ENCODE assay signal across 13 cellular contexts in the genomic region with DNA sequence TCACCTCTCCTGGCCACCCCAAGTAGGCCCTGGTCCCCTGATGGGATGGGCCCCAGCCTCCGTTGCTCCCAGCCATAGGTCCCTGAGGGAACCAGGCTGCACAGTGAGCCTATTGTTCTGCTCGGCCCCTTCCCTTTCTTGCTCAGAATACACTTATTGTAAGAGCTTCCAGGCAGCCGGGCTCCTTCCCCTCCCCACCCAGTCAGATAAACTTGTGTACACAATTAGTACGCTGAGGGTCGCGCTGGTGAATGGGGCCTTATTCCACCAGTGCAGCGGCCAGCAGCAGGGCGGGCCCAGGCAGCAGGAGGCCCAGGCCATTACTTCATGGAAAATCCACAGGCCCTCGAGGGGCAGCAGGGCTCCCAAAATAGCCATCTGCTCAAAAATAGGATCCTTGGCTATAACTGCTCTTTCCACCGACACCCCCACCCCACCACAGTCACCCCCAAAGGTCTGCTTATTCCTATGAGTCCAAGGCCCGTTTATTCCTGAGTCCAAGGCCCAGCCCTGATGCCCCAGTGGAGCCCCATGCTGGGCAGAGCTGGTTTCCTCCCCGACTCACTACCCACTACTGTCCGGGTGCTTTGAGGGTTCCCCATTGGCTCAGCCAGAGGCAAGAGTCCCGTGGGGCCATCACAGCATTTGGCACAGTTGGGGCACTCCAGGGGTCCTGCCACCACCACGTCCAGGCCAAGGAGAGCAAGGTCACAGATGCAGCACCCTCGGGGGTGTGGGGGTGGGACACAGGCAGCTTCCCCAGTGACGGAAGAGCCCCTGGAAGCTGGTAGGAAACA. TPM values are rescaled to one million over a fixed set of nuclear protein-coding genes. Genes with fewer than 3 reads are reported as not detected.
DNase-seq lines count a peak whose midpoint lies in the region; ATAC-seq and TF ChIP-seq lines count a peak whose summit lies in the region.
"Had no signal": no experiment of that assay in that cellular context is flagged by ENCODE, and none has a peak within 500 bp of the region (broad histone marks: within the 10 kb centered on the region; RNA-seq: fewer than 3 reads in every experiment).

No MANE protein-coding gene starts in this region.

- TF ChIP-seq CTCF in GM23338 (conservative IDR thresholded peaks at IDR 0.05; ENCODE audit: low read depth in 2 of 2) (no peak), coronary artery (IDR thresholded peaks at IDR 0.05) (no peak), left lung (IDR thresholded peaks at IDR 0.05) (no peak), gastrocnemius medialis (IDR thresholded peaks at IDR 0.05 in 4 of 5, conservative IDR thresholded peaks at IDR 0.05 in 1 of 5) (no peak)

- H3F3A ChIP-seq in GM23338 (replicated peaks; ENCODE audit: low read depth): peaks cover 16% of the 10 kb centered on the region; the same call in 1 of the 2 replicates

- peaks cover 36% of the 10 kb centered on the region for H3K36me3 ChIP-seq in GM23338 (ENCODE audit: insufficient read depth)
- peaks cover 4 to 100% of the 10 kb centered on the region in 2 donors for H3K36me3 ChIP-seq in left lung
- peaks cover 8 to 79% of the 10 kb centered on the region in 2 donors for H3K36me3 ChIP-seq in gastrocnemius medialis

- no peaks in the 10 kb centered on the region for H3K9me2 ChIP-seq in GM23338 (ENCODE audit: insufficient read depth)

- peaks cover 19% of the 10 kb centered on the region for H3K27me3 Mint-ChIP-seq in GM23338 (ENCODE audit: insufficient read depth, low read depth, poor library complexity)
- H3K27me3 Mint-ChIP-seq in activated T-cell treated with anti-CD3 and anti-CD28 coated beads, Interleukin-2, amount 50 U/mL, for 72 hours (ENCODE audit: low read depth): no peaks in the 10 kb centered on the region

- no peaks in the 10 kb centered on the region for H3K9me3 ChIP-seq in left lung
- H3K9me3 ChIP-seq in gastrocnemius medialis: no peaks in the 10 kb centered on the region

- H3K4me3 ChIP-seq in GM23338 (no peak overlapping the region), coronary artery (no peak overlapping the region), left lung (no peak overlapping the region), gastrocnemius medialis (no peak overlapping the region)

- 0 out of 3 replicates have a peak, but pooled peaks cover 2% of the 10 kb centered on the region for H3K4me1 Mint-ChIP-seq in GM23338
- peaks cover 10% of the 10 kb centered on the region for H3K4me1 Mint-ChIP-seq in activated T-cell treated with anti-CD3 and anti-CD28 coated beads, Interleukin-2, amount 50 U/mL, for 72 hours (ENCODE audit: low read depth)

- no peaks in the 10 kb centered on the region for H3K27me3 ChIP-seq in GM23338 (ENCODE audit: insufficient read depth)
- no peaks in the 10 kb centered on the region for H3K27me3 ChIP-seq in left lung
- H3K27me3 ChIP-seq in gastrocnemius medialis: no peaks in the 10 kb centered on the region

- H3K4me1 ChIP-seq in GM23338 (ENCODE audit: insufficient read depth): no peaks in the 10 kb centered on the region
- H3K4me1 ChIP-seq in left lung: peaks cover 2 to 21% of the 10 kb centered on the region in 2 donors
- H3K4me1 ChIP-seq in gastrocnemius medialis: peaks cover 10 to 11% of the 10 kb centered on the region in 2 donors

- H3K36me3 Mint-ChIP-seq in GM23338 (ENCODE audit: low read depth): peaks cover 72% of the 10 kb centered on the region
- no peaks in the 10 kb centered on the region for H3K36me3 Mint-ChIP-seq in activated T-cell treated with anti-CD3 and anti-CD28 coated beads, Interleukin-2, amount 50 U/mL, for 72 hours (ENCODE audit: insufficient read depth in 2 of 2)

- ATAC-seq in GM23338 (no peak), left lung (no peak), gastrocnemius medialis (no peak), HG02759 (IDR thresholded peaks at IDR 0.05; ENCODE audit: unreplicated experiment) (no peak)
- no peak for ATAC-seq in activated T-cell treated with anti-CD3 and anti-CD28 coated beads, Interleukin-2, amount 50 U/mL, for 72 hours (replicated peaks in 1 of 2)

- intact Hi-C loops in left lung (cut with DNase I): loop anchor here (10.0 kb wide), 2 partner anchors 67 to 87 kb away; no protein-coding TSS in a partner anchor
- intact Hi-C loops in gastrocnemius medialis (cut with DNase I; ENCODE audit: low total_unique reads): no loop called here

- H2AFZ ChIP-seq in GM23338: no peak overlapping the region

- in situ Hi-C loops in gastrocnemius medialis (cut with MboI; ENCODE audit: low sequenced_read_pairs in 4 of 4): no loop called here

- H3K4me2 ChIP-seq in GM23338: no peak overlapping the region

- H3K27ac Mint-ChIP-seq in GM23338: no peak overlapping the region
- H3K27ac Mint-ChIP-seq in activated T-cell treated with anti-CD3 and anti-CD28 coated beads, Interleukin-2, amount 50 U/mL, for 72 hours: no peak overlapping the region
- H3K27ac Mint-ChIP-seq: activated T-helper 1 cell treated with anti-CD3 and anti-CD28 coated beads, Interleukin-12 subunit alpha, Interleukin-12 subunit beta, Interleukin-2, Interleukin-4 antibody, amounts not matched to agents 30 ng/mL and 10 ng/mL and 1 ng/mL, durations not matched to agents 14 hours and 24 hours and 36 hours had no signal

- H4K20me1 ChIP-seq in GM23338 (replicated peaks; ENCODE audit: insufficient read depth): peaks cover 2% of the 10 kb centered on the region; the same call in 1 of the 2 replicates

- no peak overlapping the region for H3K4me3 Mint-ChIP-seq in GM23338
- no peak overlapping the region for H3K4me3 Mint-ChIP-seq in activated T-cell treated with anti-CD3 and anti-CD28 coated beads, Interleukin-2, amount 50 U/mL, for 72 hours
- H3K4me3 Mint-ChIP-seq: activated T-helper 1 cell treated with anti-CD3 and anti-CD28 coated beads, Interleukin-12 subunit alpha, Interleukin-12 subunit beta, Interleukin-2, Interleukin-4 antibody, amounts not matched to agents 30 ng/mL and 10 ng/mL and 1 ng/mL, durations not matched to agents 14 hours and 24 hours and 36 hours had no signal

- TF ChIP-seq POLR2A in gastrocnemius medialis (IDR thresholded peaks at IDR 0.05): no peak

- DNase-seq in GM23338 (ENCODE audit: low spot score) (no peak), coronary artery (ENCODE audit: low spot score) (no peak), left lung (no peak), gastrocnemius medialis (no peak), 8988T (no peak), NOMO-1 treated with dmso at 0.1 percent for 144 hours (lab: John Stamatoyannopoulos, UW; ENCODE audit: unreplicated experiment) (no peak)
- DNase-seq in activated T-cell treated with anti-CD3 and anti-CD28 coated beads, Interleukin-2, amount 50 U/mL, for 72 hours: no peak
- DNase-seq: effector CD8-positive, alpha-beta T cell; stimulated activated CD4-positive, alpha-beta T cell treated with anti-CD3 and anti-CD28 coated beads, Interleukin-15, amount 100 ng/mL, for 24 hours; T1000 had no signal

- no peaks in the 10 kb centered on the region for H3K79me2 ChIP-seq in GM23338 (replicated peaks; ENCODE audit: insufficient read depth)

- H3K27ac ChIP-seq in GM23338 (ENCODE audit: low read depth) (no peak overlapping the region), coronary artery (peak overlapping the region; percentile 83 to 95), left lung (peak overlapping the region; percentile 36 to 50), gastrocnemius medialis (peak overlapping the region; percentile 23 to 78 (median 66))

- H3K9me3 Mint-ChIP-seq in GM23338: no peaks in the 10 kb centered on the region
- no peaks in the 10 kb centered on the region for H3K9me3 Mint-ChIP-seq in activated T-cell treated with anti-CD3 and anti-CD28 coated beads, Interleukin-2, amount 50 U/mL, for 72 hours
- H3K9me3 Mint-ChIP-seq: activated T-helper 1 cell treated with anti-CD3 and anti-CD28 coated beads, Interleukin-12 subunit alpha, Interleukin-12 subunit beta, Interleukin-2, Interleukin-4 antibody, amounts not matched to agents 30 ng/mL and 10 ng/mL and 1 ng/mL, durations not matched to agents 14 hours and 24 hours and 36 hours had no signal

TF ChIP-seq in GM23338, 12 proteins besides CTCF, POLR2A, EP300 and RAD21:
- 0 out of 2 replicates have a peak, but pooled peaks have one; percentile 2 for TF ChIP-seq POLR2AphosphoS5 (IDR thresholded peaks at IDR 0.05; ENCODE audit: low read depth)
- TF ChIP-seq JUNB (IDR thresholded peaks at IDR 0.05; ENCODE audit: unreplicated experiment): no peak

RNA-seq across cellular contexts. Expression of gene CAPN12, which starts 22.1 kb away (rescaled TPM):
- 8.0 and 20.5 TPM in 2 replicates for total RNA-seq in GM23338 (2014; rRNA removed; shearing (Covaris generic))
- polyA plus RNA-seq in GM23338 (2016; fragmentation: Nextera tagmentation; extraction: Ambion mirVana): 19.1 and 21.8 TPM in 2 replicates
- total RNA-seq in left lung: 1 to 10 TPM; 1.7 to 4.5 TPM
- total RNA-seq in gastrocnemius medialis: under 1 TPM in 1 of 4 donors, not detected in 3; 0.42 TPM
- 10 to 100 TPM in 1 of 2 donors, 1 to 10 TPM in 1; 8.3 to 15.2 TPM for total RNA-seq in activated T-cell treated with anti-CD3 and anti-CD28 coated beads, Interleukin-2, amount 50 U/mL, for 72 hours
- total RNA-seq: LHCN-M2 had no signal

RNA-seq across cellular contexts. Expression of gene LGALS7, which starts 51.1 kb away (rescaled TPM):
- total RNA-seq in GM23338 (2014; rRNA removed; shearing (Covaris generic)): not detected in 2 replicates
- polyA plus RNA-seq in GM23338 (2016; fragmentation: Nextera tagmentation; extraction: Ambion mirVana): 1.6 and 4.8 TPM in 2 replicates
- total RNA-seq in left lung: 1 to 10 TPM in 1 of 2 donors, not detected in 1; 1.4 TPM
- total RNA-seq in gastrocnemius medialis: not detected
- total RNA-seq in activated T-cell treated with anti-CD3 and anti-CD28 coated beads, Interleukin-2, amount 50 U/mL, for 72 hours: not detected
- total RNA-seq: activated T-helper 1 cell treated with anti-CD3 and anti-CD28 coated beads, Interleukin-12 subunit alpha, Interleukin-12 subunit beta, Interleukin-2, Interleukin-4 antibody, amounts not matched to agents 30 ng/mL and 10 ng/mL and 1 ng/mL, durations not matched to agents 14 hours and 24 hours and 36 hours; LHCN-M2 had no signal
